ENCODE assay signal across 24 cellular contexts in genomic region chr5:38830521-38831051, GRCh38. TPM values are rescaled to one million over a fixed set of nuclear protein-coding genes. Genes with fewer than 3 reads are reported as not detected.
DNase-seq lines count a peak whose midpoint lies in the region; ATAC-seq and TF ChIP-seq lines count a peak whose summit lies in the region.
"Had no signal": no experiment of that assay in that cellular context is flagged by ENCODE, and none has a peak within 500 bp of the region (broad histone marks: within the 10 kb centered on the region; RNA-seq: fewer than 3 reads in every experiment).

No MANE protein-coding gene starts in this region.

- intact Hi-C loops in activated CD4-positive, alpha-beta T cell treated with anti-CD3 and anti-CD28 coated beads, Interleukin-2, amount 10 ng/mL, durations not matched to agents 24 days and 14 days (cut with micrococcal nuclease) = no loop called here
- intact Hi-C loops in activated CD4-positive, alpha-beta T cell treated with anti-CD3 and anti-CD28 coated beads for 36 hours (cut with DNase I, micrococcal nuclease) = loop anchor here (1.0 to 10.0 kb wide), 3 partner anchors 92 to 714 kb away; no protein-coding TSS in a partner anchor

- H3K4me1 Mint-ChIP-seq in activated CD4-positive, alpha-beta T cell treated with anti-CD3 and anti-CD28 coated beads, Interleukin-2, amount 10 ng/mL, durations not matched to agents 24 days and 14 days = peaks cover 14% of the 10 kb centered on the region
- no peaks in the 10 kb centered on the region for H3K4me1 Mint-ChIP-seq in activated CD4-positive, alpha-beta T cell treated with anti-CD3 and anti-CD28 coated beads for 36 hours
- 0 out of 2 replicates have a peak, but pooled peaks cover 2% of the 10 kb centered on the region for H3K4me1 Mint-ChIP-seq in WTC11
- H3K4me1 Mint-ChIP-seq: central memory CD8-positive, alpha-beta T cell had no signal

- no peak overlapping the region for H3K4me3 Mint-ChIP-seq in activated CD4-positive, alpha-beta T cell treated with anti-CD3 and anti-CD28 coated beads, Interleukin-2, amount 10 ng/mL, durations not matched to agents 24 days and 14 days
- no peak overlapping the region for H3K4me3 Mint-ChIP-seq in activated CD4-positive, alpha-beta T cell treated with anti-CD3 and anti-CD28 coated beads for 36 hours
- H3K4me3 Mint-ChIP-seq in WTC11 = no peak overlapping the region
- H3K4me3 Mint-ChIP-seq: central memory CD8-positive, alpha-beta T cell; T-helper 17 cell had no signal

- H3K27ac ChIP-seq in foreskin keratinocyte = peak overlapping the region; percentile 19
- H3K27ac ChIP-seq: 22Rv1, gastrocnemius medialis, ovary, testis had no signal

- H3K27me3 ChIP-seq in foreskin keratinocyte = no peaks in the 10 kb centered on the region
- H3K27me3 ChIP-seq: adrenal gland, gastrocnemius medialis, ovary, testis had no signal

- no peak overlapping the region for H3K27ac Mint-ChIP-seq in activated CD4-positive, alpha-beta T cell treated with anti-CD3 and anti-CD28 coated beads, Interleukin-2, amount 10 ng/mL, durations not matched to agents 24 days and 14 days
- H3K27ac Mint-ChIP-seq in activated CD4-positive, alpha-beta T cell treated with anti-CD3 and anti-CD28 coated beads for 36 hours = no peak overlapping the region
- no peak overlapping the region for H3K27ac Mint-ChIP-seq in WTC11
- H3K27ac Mint-ChIP-seq: T-helper 17 cell had no signal

- H3K4me1 ChIP-seq in foreskin keratinocyte = peaks cover 41% of the 10 kb centered on the region
- H3K4me1 ChIP-seq: gastrocnemius medialis, testis had no signal

- H3K9me3 Mint-ChIP-seq in activated CD4-positive, alpha-beta T cell treated with anti-CD3 and anti-CD28 coated beads, Interleukin-2, amount 10 ng/mL, durations not matched to agents 24 days and 14 days = peaks cover 7% of the 10 kb centered on the region
- no peaks in the 10 kb centered on the region for H3K9me3 Mint-ChIP-seq in activated CD4-positive, alpha-beta T cell treated with anti-CD3 and anti-CD28 coated beads for 36 hours (ENCODE audit: low read depth)
- H3K9me3 Mint-ChIP-seq in WTC11 = no peaks in the 10 kb centered on the region
- H3K9me3 Mint-ChIP-seq: central memory CD8-positive, alpha-beta T cell had no signal

- H3K27me3 Mint-ChIP-seq in activated CD4-positive, alpha-beta T cell treated with anti-CD3 and anti-CD28 coated beads, Interleukin-2, amount 10 ng/mL, durations not matched to agents 24 days and 14 days = peaks cover 12% of the 10 kb centered on the region
- peaks cover 22% of the 10 kb centered on the region for H3K27me3 Mint-ChIP-seq in activated CD4-positive, alpha-beta T cell treated with anti-CD3 and anti-CD28 coated beads for 36 hours
- no peaks in the 10 kb centered on the region; the same call in 1 of the 2 replicates for H3K27me3 Mint-ChIP-seq in WTC11 (ENCODE audit: low read depth)

- TF ChIP-seq CTCF in WTC11 (IDR thresholded peaks at IDR 0.05) (no peak), foreskin keratinocyte (conservative IDR thresholded peaks at IDR 0.05) (peak; percentile 14)

- no peaks in the 10 kb centered on the region for H3K36me3 Mint-ChIP-seq in activated CD4-positive, alpha-beta T cell treated with anti-CD3 and anti-CD28 coated beads, Interleukin-2, amount 10 ng/mL, durations not matched to agents 24 days and 14 days (ENCODE audit: low read depth)
- no peaks in the 10 kb centered on the region for H3K36me3 Mint-ChIP-seq in activated CD4-positive, alpha-beta T cell treated with anti-CD3 and anti-CD28 coated beads for 36 hours (ENCODE audit: low read depth)
- H3K36me3 Mint-ChIP-seq in WTC11 = no peaks in the 10 kb centered on the region

- POLR2A ChIA-PET in activated CD4-positive, alpha-beta T cell treated with anti-CD3 and anti-CD28 coated beads for 36 hours (lab: Charles Lee) = no interaction called here
- POLR2A ChIA-PET in WTC11 (lab: Charles Lee) = interaction anchor here (1.1 kb wide), 1 partner anchor 12 kb away, joined by 3 read pairs; no protein-coding TSS in a partner anchor

- no peak for ATAC-seq in activated CD4-positive, alpha-beta T cell treated with anti-CD3 and anti-CD28 coated beads for 36 hours
- no peak for ATAC-seq in WTC11
- ATAC-seq in foreskin keratinocyte = peak; percentile 93
- ATAC-seq in GM18498 (IDR thresholded peaks at IDR 0.05; ENCODE audit: unreplicated experiment) = no peak
- ATAC-seq: activated CD4-positive, CD25-positive, alpha-beta regulatory T cell treated with anti-CD3 and anti-CD28 coated beads, Interleukin-2, amount 50 U/mL, for 24 hours; gastrocnemius medialis; left ventricle myocardium superior; T-helper 17 cell had no signal

- peak; percentile 41 for DNase-seq in activated CD4-positive, alpha-beta T cell treated with anti-CD3 and anti-CD28 coated beads, Interleukin-2, amount 10 ng/mL, durations not matched to agents 24 days and 14 days
- DNase-seq in activated CD4-positive, alpha-beta T cell treated with anti-CD3 and anti-CD28 coated beads for 36 hours = no peak
- DNase-seq in WTC11 (ENCODE audit: low spot score) = no peak
- DNase-seq in foreskin keratinocyte = peak; percentile 87 to 94
- no peak for DNase-seq in NCI-H82 (lab: John Stamatoyannopoulos, UW)
- no peak for DNase-seq in epidermal melanocyte (ENCODE audit: insufficient read length, low spot score)
- DNase-seq in NCI-H774 (lab: John Stamatoyannopoulos, UW) = no peak
- DNase-seq: activated effector memory CD4-positive, alpha-beta T cell treated with Interleukin-2 at 50 U/mL for 16 hours; C1 segment of cervical spinal cord; effector CD8-positive, alpha-beta T cell; gastrocnemius medialis; Kasumi-1; left ventricle myocardium superior; NCI-H1436; NCI-H226; ovary; SHP77; T-helper 17 cell; testis had no signal

- CTCF ChIA-PET in activated CD4-positive, alpha-beta T cell treated with anti-CD3 and anti-CD28 coated beads for 36 hours (lab: Charles Lee) = interaction anchor here (0.6 to 1.2 kb wide), 4 partner anchors 13 to 410 kb away, joined by 3 to 6 read pairs (median 4); no protein-coding TSS in a partner anchor
- CTCF ChIA-PET in WTC11 (lab: Charles Lee) = interaction anchor here (1.3 to 2.1 kb wide), 3 partner anchors 20 to 389 kb away, joined by 4 to 9 read pairs (median 5); no protein-coding TSS in a partner anchor

TF ChIP-seq in WTC11, 78 proteins besides CTCF, POLR2A, EP300 and RAD21:
- TF ChIP-seq PRDM15 (CRISPR knock-in tag; IDR thresholded peaks at IDR 0.05) (no peak), GABPB1 (CRISPR knock-in tag; IDR thresholded peaks at IDR 0.05) (peak; percentile 65)

RNA-seq across cellular contexts. Expression of gene OSMR, which starts 15.2 kb away (rescaled TPM):
- total RNA-seq in activated CD4-positive, alpha-beta T cell treated with anti-CD3 and anti-CD28 coated beads, Interleukin-2, amount 10 ng/mL, durations not matched to agents 24 days and 14 days = not detected in 2 replicates
- under 1 TPM; 0.25 to 0.26 TPM for total RNA-seq in activated CD4-positive, alpha-beta T cell treated with anti-CD3 and anti-CD28 coated beads for 36 hours
- total RNA-seq in WTC11 (2021) = 2.3 to 3.1 TPM (median 2.5 TPM) in 3 replicates
- 28.0 and 31.5 TPM in 2 replicates for total RNA-seq in foreskin keratinocyte
- polyA plus RNA-seq in foreskin keratinocyte = 9.2 and 11.5 TPM in 2 replicates
- total RNA-seq: T-helper 17 cell had no signal

Comparison
In these comparisons a context has a peak if more than half of its experiments do, and no peak if none do; other contexts are left out.
1. DNase-seq: peak in activated CD4-positive, alpha-beta T cell treated with anti-CD3 and anti-CD28 coated beads, Interleukin-2, amount 10 ng/mL, durations not matched to agents 24 days and 14 days (single experiment) and foreskin keratinocyte (2 of 2); none in activated CD4-positive, alpha-beta T cell treated with anti-CD3 and anti-CD28 coated beads for 36 hours (single experiment), WTC11 (single experiment), NCI-H82 (single experiment), epidermal melanocyte (single experiment) and NCI-H774 (single experiment).